Comparison of ENCODE assay signal across 30 cellular contexts in genomic region chr1:151702936-151703335, GRCh38. TPM values are rescaled to one million over a fixed set of nuclear protein-coding genes. Genes with fewer than 3 reads are reported as not detected.
"Had no signal": no experiment of that assay in that cellular context is flagged by ENCODE, and none has a peak within 500 bp of the region (broad histone marks: within the 10 kb centered on the region; RNA-seq: fewer than 3 reads in every experiment).

No MANE protein-coding gene starts in this region.

- H3K27ac Mint-ChIP-seq: activated CD4-positive, alpha-beta memory T cell treated with anti-CD3 and anti-CD28 coated beads for 36 hours; memory B cell; T-helper 17 cell had no signal

- DNase-seq: activated CD4-positive, alpha-beta memory T cell treated with anti-CD3 and anti-CD28 coated beads for 36 hours; activated CD4-positive, alpha-beta T cell treated with anti-CD3 and anti-CD28 coated beads for 48 hours; activated naive CD4-positive, alpha-beta T cell treated with Interleukin-2 at 50 U/mL for 16 hours; activated naive CD8-positive, alpha-beta T cell treated with anti-CD3 and anti-CD28 coated beads, Interleukin-2, amount 10 ng/mL, durations not matched to agents 7 days and 5 days; activated T-cell treated with anti-CD3 and anti-CD28 coated beads, Interleukin-2, amount 50 U/mL, for 48 hours; amniotic stem cell; cerebellar nuclear complex; cortex of kidney; effector CD4-positive, alpha-beta T cell; foreskin melanocyte; glutamatergic neuron; hippocampal formation; left cardiac atrium; occipital lobe; posterior cingulate gyrus; stimulated activated CD4-positive, alpha-beta T cell treated with anti-CD3 and anti-CD28 coated beads, Interleukin-15, amount 100 ng/mL, for 24 hours; stimulated activated CD8-positive, alpha-beta memory T cell treated with anti-CD3 and anti-CD28 coated beads, Interleukin-4, amount 100 ng/mL, for 48 hours; stimulated activated naive CD4-positive, alpha-beta T cell treated with Interleukin-2 at 50 U/mL for 16 hours; T-helper 17 cell had no signal

- ATAC-seq: left cardiac atrium, sciatic nerve, T-helper 17 cell had no signal

- H3K27me3 Mint-ChIP-seq: activated CD4-positive, alpha-beta memory T cell treated with anti-CD3 and anti-CD28 coated beads for 36 hours; T-helper 17 cell; type B pancreatic cell had no signal

- H3K9me3 Mint-ChIP-seq: activated CD4-positive, alpha-beta memory T cell treated with anti-CD3 and anti-CD28 coated beads for 36 hours; activated naive CD8-positive, alpha-beta T cell treated with anti-CD3 and anti-CD28 coated beads, Interleukin-2, amount 10 ng/mL, durations not matched to agents 7 days and 5 days; memory B cell; type B pancreatic cell had no signal

- H3K4me2 ChIP-seq: smooth muscle cell had no signal

- H3K4me1 ChIP-seq: vagina had no signal

- H3K27ac ChIP-seq: thoracic aorta, vagina had no signal

- H3K4me3 Mint-ChIP-seq: activated CD4-positive, alpha-beta memory T cell treated with anti-CD3 and anti-CD28 coated beads for 36 hours; activated naive CD8-positive, alpha-beta T cell treated with anti-CD3 and anti-CD28 coated beads, Interleukin-2, amount 10 ng/mL, durations not matched to agents 7 days and 5 days; memory B cell; T-helper 17 cell; type B pancreatic cell had no signal

- H3K27me3 ChIP-seq: vagina had no signal

- H3K4me3 ChIP-seq: smooth muscle cell, thoracic aorta, vagina had no signal

- H3K9me3 ChIP-seq: thoracic aorta, vagina had no signal

RNA-seq across cellular contexts. Expression of gene CELF3, which starts 13.7 kb away (rescaled TPM):
- total RNA-seq: activated CD4-positive, alpha-beta memory T cell treated with anti-CD3 and anti-CD28 coated beads for 36 hours; activated naive CD8-positive, alpha-beta T cell treated with anti-CD3 and anti-CD28 coated beads, Interleukin-2, amount 10 ng/mL, durations not matched to agents 7 days and 5 days; bronchial epithelial cell; left cardiac atrium; lower leg skin; mononuclear cell; renal cortical epithelial cell; smooth muscle cell; thoracic aorta had no signal
- polyA plus RNA-seq: smooth muscle cell had no signal

RNA-seq across cellular contexts. Expression of gene RIIAD1, which starts 18.4 kb away (rescaled TPM):
- total RNA-seq: activated CD4-positive, alpha-beta memory T cell treated with anti-CD3 and anti-CD28 coated beads for 36 hours; activated naive CD8-positive, alpha-beta T cell treated with anti-CD3 and anti-CD28 coated beads, Interleukin-2, amount 10 ng/mL, durations not matched to agents 7 days and 5 days; bronchial epithelial cell; lower leg skin; mononuclear cell; renal cortical epithelial cell; smooth muscle cell; T-helper 17 cell; thoracic aorta; vagina had no signal
- polyA plus RNA-seq: esophagus, smooth muscle cell had no signal
